ENCODE assay signal across 11 cellular contexts in the genomic region with DNA sequence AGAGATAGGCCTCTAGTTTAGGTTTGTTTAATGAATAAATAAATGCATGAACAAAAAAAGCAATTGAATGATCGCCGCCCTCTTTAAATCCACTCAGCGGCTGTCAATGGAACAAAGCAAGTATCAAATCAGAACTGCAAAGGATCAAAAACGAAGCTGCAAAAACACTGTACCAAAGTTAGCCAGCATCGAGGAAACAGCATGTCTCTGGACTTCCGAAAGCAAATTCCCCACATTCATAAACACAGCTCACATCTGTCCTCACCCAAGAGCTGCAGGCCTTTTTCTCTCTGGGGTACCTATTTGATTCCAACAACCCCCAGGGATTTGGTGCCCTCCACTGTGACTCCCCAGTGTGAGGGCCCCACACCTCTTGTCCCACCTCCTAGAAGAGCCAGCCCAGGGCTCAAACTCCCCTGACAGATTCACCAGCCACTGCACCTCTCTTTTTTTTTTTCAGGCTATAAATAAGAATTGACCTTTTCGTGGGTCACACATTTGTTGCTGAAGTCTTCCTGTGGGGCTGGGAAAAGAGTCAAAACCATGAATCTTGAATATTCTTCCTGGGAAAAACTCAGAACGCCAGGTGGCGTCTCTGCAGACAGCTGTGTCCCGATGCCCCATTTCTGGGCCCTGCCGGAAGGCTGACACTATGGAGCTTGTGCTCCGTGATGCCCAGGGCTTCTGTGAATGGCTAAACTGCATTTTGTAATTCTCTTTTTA. TPM values are rescaled to one million over a fixed set of nuclear protein-coding genes. Genes with fewer than 3 reads are reported as not detected.
A peak's percentile ranks its signal among the peaks of the same experiment; 100 is the strongest.
DNase-seq lines count a peak whose midpoint lies in the region; ATAC-seq and TF ChIP-seq lines count a peak whose summit lies in the region.
"Had no signal": no experiment of that assay in that cellular context is flagged by ENCODE, and none has a peak within 500 bp of the region (broad histone marks: within the 10 kb centered on the region; RNA-seq: fewer than 3 reads in every experiment).

No MANE protein-coding gene starts in this region.

- CTCF ChIA-PET in RWPE1 (lab: Yijun Ruan, JAX), result interaction anchor here (0.6 to 0.7 kb wide), 2 partner anchors 106 to 484 kb away, joined by 3 to 4 read pairs; no protein-coding TSS in a partner anchor

- H3K27ac ChIP-seq in RWPE1, result no peak overlapping the region
- H3K27ac ChIP-seq in thyroid gland, result peak overlapping the region; percentile 43 to 92 (median 81)

- H3K4me3 ChIP-seq in thyroid gland (replicated peaks in 1 of 3), result no peak overlapping the region

- H3K27me3 ChIP-seq in thyroid gland, result no peaks in the 10 kb centered on the region

- no peaks in the 10 kb centered on the region for H3K9me3 ChIP-seq in thyroid gland

- H3K4me1 ChIP-seq in thyroid gland, result peaks cover 42 to 75% of the 10 kb centered on the region in 2 donors

- ATAC-seq in HG03159 (IDR thresholded peaks at IDR 0.05; ENCODE audit: unreplicated experiment) (no peak), GM18868 (IDR thresholded peaks at IDR 0.05; ENCODE audit: unreplicated experiment) (no peak), GM21515 (IDR thresholded peaks at IDR 0.05; ENCODE audit: unreplicated experiment) (no peak)
- ATAC-seq: esophagus mucosa had no signal

- POLR2A ChIA-PET in RWPE1 (lab: Yijun Ruan, JAX; ENCODE audit: low non-redundant PET), result no interaction called here

- H3K4me3 Mint-ChIP-seq in endothelial cell (ENCODE audit: unreplicated experiment), result no peak overlapping the region

- TF ChIP-seq CTCF in RWPE1 (conservative IDR thresholded peaks at IDR 0.05; ENCODE audit: low read depth) (0 out of 2 replicates have a peak, but pooled peaks have one; percentile 15), endothelial cell (IDR thresholded peaks at IDR 0.05; ENCODE audit: unreplicated experiment) (no peak), thyroid gland (IDR thresholded peaks at IDR 0.05) (peak in 5 of 6 experiments; percentile 20 to 58 (median 40))

- H3K36me3 ChIP-seq in thyroid gland, result no peaks in the 10 kb centered on the region

- H3K27ac Mint-ChIP-seq in endothelial cell (ENCODE audit: unreplicated experiment), result peak overlapping the region; percentile 1

- no peaks in the 10 kb centered on the region for H3K9me3 Mint-ChIP-seq in endothelial cell (ENCODE audit: unreplicated experiment)

- H3K4me1 Mint-ChIP-seq in endothelial cell (ENCODE audit: unreplicated experiment), result peaks cover 22% of the 10 kb centered on the region

- DNase-seq in RWPE1 (ENCODE audit: low spot score), result no peak
- DNase-seq in endothelial cell (ENCODE audit: low spot score), result peak; percentile 34
- DNase-seq in medulla oblongata (ENCODE audit: extremely low spot score), result peak; percentile 50
- peak; percentile 63 to 68 for DNase-seq in thyroid gland
- DNase-seq: activated effector memory CD4-positive, alpha-beta T cell treated with anti-CD3 and anti-CD28 coated beads, Interleukin-2, amount 50 U/mL, for 16 hours; GDM1; T1000 had no signal

- H3K36me3 Mint-ChIP-seq in endothelial cell (ENCODE audit: low read depth, unreplicated experiment), result no peaks in the 10 kb centered on the region

- intact Hi-C loops in thyroid gland (cut with DNase I), result loop anchor here (10.0 kb wide), 1 partner anchor 54 kb away; a partner anchor contains a TSS

- no peak for TF ChIP-seq POLR2A in thyroid gland (IDR thresholded peaks at IDR 0.05)

- WGBS in thyroid gland, 2 donors, result 51 to 56% methylated on average over 12 of the region's 12 CpGs

- H3K27me3 Mint-ChIP-seq in endothelial cell (ENCODE audit: unreplicated experiment), result peaks cover 6% of the 10 kb centered on the region

RNA-seq across cellular contexts. Expression of a gene that starts 51.8 kb away (rescaled TPM):
- total RNA-seq in endothelial cell (ENCODE audit: unreplicated experiment) (2.8 TPM), thyroid gland (10 to 100 TPM; 22.6 to 37.3 (median 34.6) TPM)
